ENCODE assay signal across 2 cellular contexts in genomic region chr17:46192211-46192483, GRCh38.
TF ChIP-seq lines count a peak whose summit lies in the region.

No MANE protein-coding gene starts in this region.

TF ChIP-seq in SK-N-SH, 30 proteins besides CTCF, POLR2A, EP300 and RAD21 (continued from another document):
- TF ChIP-seq USF1 (IDR thresholded peaks at IDR 0.05; ENCODE audit: borderline replicate concordance, low read depth) (no peak), TCF12 (IDR thresholded peaks at IDR 0.05) (no peak), MXI1 (IDR thresholded peaks at IDR 0.05; ENCODE audit: low read depth, low read length) (no peak), FOXM1 (IDR thresholded peaks at IDR 0.05; ENCODE audit: low read depth) (no peak), JUND (IDR thresholded peaks at IDR 0.05) (no peak), REST (IDR thresholded peaks at IDR 0.05; ENCODE audit: low read depth, low read length) (no peak), ZBTB33 (IDR thresholded peaks at IDR 0.05; ENCODE audit: borderline replicate concordance, low read depth) (no peak), POLR2AphosphoS5 (IDR thresholded peaks at IDR 0.05; ENCODE audit: low read depth, low read length) (no peak), SIN3A (IDR thresholded peaks at IDR 0.05; ENCODE audit: borderline replicate concordance, low read depth, low read length) (no peak), GATA2 (CRISPR knock-in tag; IDR thresholded peaks at IDR 0.05) (no peak), IRF3 (IDR thresholded peaks at IDR 0.05; ENCODE audit: low read depth, low read length) (no peak), FOXJ3 (CRISPR knock-in tag; IDR thresholded peaks at IDR 0.05) (no peak), NFIC (IDR thresholded peaks at IDR 0.05; ENCODE audit: borderline replicate concordance) (no peak), GABPA (IDR thresholded peaks at IDR 0.05; ENCODE audit: low read depth) (no peak), FOSL2 (IDR thresholded peaks at IDR 0.05; ENCODE audit: borderline replicate concordance, low read depth) (no peak)

TF ChIP-seq in SK-N-SH treated with all-trans-retinoic acid at 6 μM for 48 hours, 23 proteins besides CTCF, POLR2A, EP300 and RAD21 (continued from another document):
- TF ChIP-seq CSRNP3 (CRISPR knock-in tag; IDR thresholded peaks at IDR 0.05) (no peak), POU6F1 (CRISPR knock-in tag; IDR thresholded peaks at IDR 0.05; ENCODE audit: borderline replicate concordance, low read depth) (no peak), ZFP30 (CRISPR knock-in tag; IDR thresholded peaks at IDR 0.05) (no peak)
